ENCODE assay signal across 2 cellular contexts in the genomic region with DNA sequence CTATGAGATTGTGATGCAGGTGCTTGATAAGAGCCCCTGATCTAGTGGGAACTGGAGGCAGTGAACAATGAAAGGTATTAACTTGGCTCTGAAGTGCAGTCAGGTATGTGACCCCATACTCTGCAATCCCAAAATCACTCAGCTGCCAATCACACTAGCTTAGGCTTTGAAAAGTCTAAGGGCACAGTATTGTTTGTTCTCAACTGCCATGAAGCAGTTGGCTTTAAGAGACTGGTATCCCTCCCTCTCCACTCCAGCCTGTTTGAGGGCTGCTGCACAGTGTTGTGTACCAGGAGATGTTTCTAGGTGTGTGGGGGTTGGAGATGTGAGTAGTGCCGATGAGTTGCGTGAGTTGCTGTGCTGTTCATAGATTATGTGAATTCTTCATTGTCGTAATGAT.
TF ChIP-seq lines count a peak whose summit lies in the region.

No MANE protein-coding gene starts in this region.

TF ChIP-seq in SK-N-SH, 30 proteins besides CTCF, POLR2A, EP300 and RAD21 (continued from another document):
- TF ChIP-seq, protein P1, sequence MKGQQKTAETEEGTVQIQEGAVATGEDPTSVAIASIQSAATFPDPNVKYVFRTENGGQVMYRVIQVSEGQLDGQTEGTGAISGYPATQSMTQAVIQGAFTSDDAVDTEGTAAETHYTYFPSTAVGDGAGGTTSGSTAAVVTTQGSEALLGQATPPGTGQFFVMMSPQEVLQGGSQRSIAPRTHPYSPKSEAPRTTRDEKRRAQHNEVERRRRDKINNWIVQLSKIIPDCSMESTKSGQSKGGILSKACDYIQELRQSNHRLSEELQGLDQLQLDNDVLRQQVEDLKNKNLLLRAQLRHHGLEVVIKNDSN (IDR thresholded peaks at IDR 0.05; ENCODE audit: borderline replicate concordance, low read depth): no peak

TF ChIP-seq in SK-N-SH treated with all-trans-retinoic acid at 6 μM for 48 hours, 23 proteins besides CTCF, POLR2A, EP300 and RAD21 (continued from another document):
- TF ChIP-seq, protein P2, sequence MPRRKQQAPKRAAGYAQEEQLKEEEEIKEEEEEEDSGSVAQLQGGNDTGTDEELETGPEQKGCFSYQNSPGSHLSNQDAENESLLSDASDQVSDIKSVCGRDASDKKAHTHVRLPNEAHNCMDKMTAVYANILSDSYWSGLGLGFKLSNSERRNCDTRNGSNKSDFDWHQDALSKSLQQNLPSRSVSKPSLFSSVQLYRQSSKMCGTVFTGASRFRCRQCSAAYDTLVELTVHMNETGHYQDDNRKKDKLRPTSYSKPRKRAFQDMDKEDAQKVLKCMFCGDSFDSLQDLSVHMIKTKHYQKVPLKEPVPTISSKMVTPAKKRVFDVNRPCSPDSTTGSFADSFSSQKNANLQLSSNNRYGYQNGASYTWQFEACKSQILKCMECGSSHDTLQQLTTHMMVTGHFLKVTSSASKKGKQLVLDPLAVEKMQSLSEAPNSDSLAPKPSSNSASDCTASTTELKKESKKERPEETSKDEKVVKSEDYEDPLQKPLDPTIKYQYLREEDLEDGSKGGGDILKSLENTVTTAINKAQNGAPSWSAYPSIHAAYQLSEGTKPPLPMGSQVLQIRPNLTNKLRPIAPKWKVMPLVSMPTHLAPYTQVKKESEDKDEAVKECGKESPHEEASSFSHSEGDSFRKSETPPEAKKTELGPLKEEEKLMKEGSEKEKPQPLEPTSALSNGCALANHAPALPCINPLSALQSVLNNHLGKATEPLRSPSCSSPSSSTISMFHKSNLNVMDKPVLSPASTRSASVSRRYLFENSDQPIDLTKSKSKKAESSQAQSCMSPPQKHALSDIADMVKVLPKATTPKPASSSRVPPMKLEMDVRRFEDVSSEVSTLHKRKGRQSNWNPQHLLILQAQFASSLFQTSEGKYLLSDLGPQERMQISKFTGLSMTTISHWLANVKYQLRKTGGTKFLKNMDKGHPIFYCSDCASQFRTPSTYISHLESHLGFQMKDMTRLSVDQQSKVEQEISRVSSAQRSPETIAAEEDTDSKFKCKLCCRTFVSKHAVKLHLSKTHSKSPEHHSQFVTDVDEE (CRISPR knock-in tag; IDR thresholded peaks at IDR 0.05): no peak
- TF ChIP-seq, protein P3, sequence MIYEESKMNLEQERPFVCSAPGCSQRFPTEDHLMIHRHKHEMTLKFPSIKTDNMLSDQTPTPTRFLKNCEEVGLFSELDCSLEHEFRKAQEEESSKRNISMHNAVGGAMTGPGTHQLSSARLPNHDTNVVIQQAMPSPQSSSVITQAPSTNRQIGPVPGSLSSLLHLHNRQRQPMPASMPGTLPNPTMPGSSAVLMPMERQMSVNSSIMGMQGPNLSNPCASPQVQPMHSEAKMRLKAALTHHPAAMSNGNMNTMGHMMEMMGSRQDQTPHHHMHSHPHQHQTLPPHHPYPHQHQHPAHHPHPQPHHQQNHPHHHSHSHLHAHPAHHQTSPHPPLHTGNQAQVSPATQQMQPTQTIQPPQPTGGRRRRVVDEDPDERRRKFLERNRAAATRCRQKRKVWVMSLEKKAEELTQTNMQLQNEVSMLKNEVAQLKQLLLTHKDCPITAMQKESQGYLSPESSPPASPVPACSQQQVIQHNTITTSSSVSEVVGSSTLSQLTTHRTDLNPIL (CRISPR knock-in tag; IDR thresholded peaks at IDR 0.05; ENCODE audit: low read depth): no peak
- TF ChIP-seq TCF4 (CRISPR knock-in tag; IDR thresholded peaks at IDR 0.05; ENCODE audit: borderline replicate concordance) (no peak), ZNF70 (CRISPR knock-in tag; IDR thresholded peaks at IDR 0.05) (no peak), CSRNP3 (CRISPR knock-in tag; IDR thresholded peaks at IDR 0.05) (no peak), ZFP3 (CRISPR knock-in tag; IDR thresholded peaks at IDR 0.05) (no peak), ZNF565 (CRISPR knock-in tag; conservative IDR thresholded peaks at IDR 0.05; ENCODE audit: low read depth) (no peak), ESRRG (CRISPR knock-in tag; IDR thresholded peaks at IDR 0.05) (no peak), PPARA (CRISPR knock-in tag; IDR thresholded peaks at IDR 0.05; ENCODE audit: borderline replicate concordance) (no peak), ISL1 (CRISPR knock-in tag; IDR thresholded peaks at IDR 0.05) (no peak), SNAI2 (CRISPR knock-in tag; IDR thresholded peaks at IDR 0.05) (no peak), POU6F1 (CRISPR knock-in tag; IDR thresholded peaks at IDR 0.05; ENCODE audit: borderline replicate concordance, low read depth) (no peak), RARB (CRISPR knock-in tag; IDR thresholded peaks at IDR 0.05) (no peak), CSDC2 (CRISPR knock-in tag; IDR thresholded peaks at IDR 0.05) (no peak)
